In the genomic region with DNA sequence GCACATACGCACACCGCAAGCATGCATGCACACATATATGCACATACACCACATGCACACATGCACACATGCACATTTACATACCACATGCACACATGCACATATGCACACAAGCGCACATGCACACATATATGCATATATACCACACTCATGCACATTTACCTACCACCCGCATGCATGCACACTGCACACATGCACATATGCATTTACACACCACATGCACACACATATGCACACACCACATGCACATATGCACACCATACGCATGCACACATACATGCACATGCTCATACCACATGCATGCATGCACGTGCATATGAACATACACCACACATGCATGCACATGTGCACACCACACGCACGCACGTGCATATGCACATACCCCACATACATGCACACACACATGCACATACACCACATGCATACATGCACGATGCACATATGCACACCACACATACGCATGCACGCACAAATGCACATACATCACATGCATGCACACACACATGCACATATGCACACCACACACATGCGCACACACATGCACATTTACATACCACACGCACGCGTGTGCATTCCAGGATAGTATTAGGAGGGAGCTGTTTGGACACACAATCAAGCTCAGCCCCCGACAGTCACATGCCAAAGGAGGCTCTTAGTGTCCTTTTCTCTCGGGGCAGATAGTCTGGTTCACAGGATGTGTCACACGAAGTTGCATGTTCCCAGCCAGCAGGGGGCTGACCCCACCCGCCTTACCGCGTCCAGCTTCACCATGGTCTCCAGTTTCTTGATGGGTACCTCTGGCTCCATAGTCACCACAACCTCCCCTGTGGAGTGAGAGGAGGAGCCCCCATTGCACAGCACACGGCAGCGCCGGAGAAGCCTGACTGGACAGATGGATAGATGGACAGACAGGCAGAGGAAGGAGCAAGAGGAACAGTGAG, we compare ENCODE assay signal across 2 cellular contexts.
TF ChIP-seq lines count a peak whose summit lies in the region.

No MANE protein-coding gene starts in this region.

TF ChIP-seq in Ishikawa, 13 proteins besides CTCF, POLR2A, EP300 and RAD21:
- TF ChIP-seq EGR1 (IDR thresholded peaks at IDR 0.05) (no peak), TEAD4 (IDR thresholded peaks at IDR 0.05) (no peak), YY1 (IDR thresholded peaks at IDR 0.05; ENCODE audit: low read depth) (no peak), FOXM1 (IDR thresholded peaks at IDR 0.05; ENCODE audit: borderline replicate concordance, low read depth) (no peak), CEBPB (IDR thresholded peaks at IDR 0.05) (no peak), TAF1 (IDR thresholded peaks at IDR 0.05; ENCODE audit: low read depth) (no peak), ZBTB7A (IDR thresholded peaks at IDR 0.05; ENCODE audit: low read depth) (no peak), CREB1 (IDR thresholded peaks at IDR 0.05; ENCODE audit: low read depth) (no peak), NFIC (IDR thresholded peaks at IDR 0.05) (no peak), TCF12 (IDR thresholded peaks at IDR 0.05; ENCODE audit: low read depth) (no peak)
- TF ChIP-seq, protein P1, sequence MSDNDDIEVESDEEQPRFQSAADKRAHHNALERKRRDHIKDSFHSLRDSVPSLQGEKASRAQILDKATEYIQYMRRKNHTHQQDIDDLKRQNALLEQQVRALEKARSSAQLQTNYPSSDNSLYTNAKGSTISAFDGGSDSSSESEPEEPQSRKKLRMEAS (IDR thresholded peaks at IDR 0.05), result no peak
- TF ChIP-seq, protein P2, sequence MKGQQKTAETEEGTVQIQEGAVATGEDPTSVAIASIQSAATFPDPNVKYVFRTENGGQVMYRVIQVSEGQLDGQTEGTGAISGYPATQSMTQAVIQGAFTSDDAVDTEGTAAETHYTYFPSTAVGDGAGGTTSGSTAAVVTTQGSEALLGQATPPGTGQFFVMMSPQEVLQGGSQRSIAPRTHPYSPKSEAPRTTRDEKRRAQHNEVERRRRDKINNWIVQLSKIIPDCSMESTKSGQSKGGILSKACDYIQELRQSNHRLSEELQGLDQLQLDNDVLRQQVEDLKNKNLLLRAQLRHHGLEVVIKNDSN (IDR thresholded peaks at IDR 0.05), result no peak
- TF ChIP-seq, protein P3, sequence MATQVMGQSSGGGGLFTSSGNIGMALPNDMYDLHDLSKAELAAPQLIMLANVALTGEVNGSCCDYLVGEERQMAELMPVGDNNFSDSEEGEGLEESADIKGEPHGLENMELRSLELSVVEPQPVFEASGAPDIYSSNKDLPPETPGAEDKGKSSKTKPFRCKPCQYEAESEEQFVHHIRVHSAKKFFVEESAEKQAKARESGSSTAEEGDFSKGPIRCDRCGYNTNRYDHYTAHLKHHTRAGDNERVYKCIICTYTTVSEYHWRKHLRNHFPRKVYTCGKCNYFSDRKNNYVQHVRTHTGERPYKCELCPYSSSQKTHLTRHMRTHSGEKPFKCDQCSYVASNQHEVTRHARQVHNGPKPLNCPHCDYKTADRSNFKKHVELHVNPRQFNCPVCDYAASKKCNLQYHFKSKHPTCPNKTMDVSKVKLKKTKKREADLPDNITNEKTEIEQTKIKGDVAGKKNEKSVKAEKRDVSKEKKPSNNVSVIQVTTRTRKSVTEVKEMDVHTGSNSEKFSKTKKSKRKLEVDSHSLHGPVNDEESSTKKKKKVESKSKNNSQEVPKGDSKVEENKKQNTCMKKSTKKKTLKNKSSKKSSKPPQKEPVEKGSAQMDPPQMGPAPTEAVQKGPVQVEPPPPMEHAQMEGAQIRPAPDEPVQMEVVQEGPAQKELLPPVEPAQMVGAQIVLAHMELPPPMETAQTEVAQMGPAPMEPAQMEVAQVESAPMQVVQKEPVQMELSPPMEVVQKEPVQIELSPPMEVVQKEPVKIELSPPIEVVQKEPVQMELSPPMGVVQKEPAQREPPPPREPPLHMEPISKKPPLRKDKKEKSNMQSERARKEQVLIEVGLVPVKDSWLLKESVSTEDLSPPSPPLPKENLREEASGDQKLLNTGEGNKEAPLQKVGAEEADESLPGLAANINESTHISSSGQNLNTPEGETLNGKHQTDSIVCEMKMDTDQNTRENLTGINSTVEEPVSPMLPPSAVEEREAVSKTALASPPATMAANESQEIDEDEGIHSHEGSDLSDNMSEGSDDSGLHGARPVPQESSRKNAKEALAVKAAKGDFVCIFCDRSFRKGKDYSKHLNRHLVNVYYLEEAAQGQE (IDR thresholded peaks at IDR 0.05; ENCODE audit: low read depth), result no peak

TF ChIP-seq in K562, 482 proteins besides CTCF, POLR2A, EP300 and RAD21:
- TF ChIP-seq SMC3 (conservative IDR thresholded peaks at IDR 0.05; ENCODE audit: insufficient read depth, low read depth, low read length) (peak; percentile 43; the same call in 1 of the 2 replicates), RB1 (IDR thresholded peaks at IDR 0.05; ENCODE audit: low read depth) (0 out of 2 replicates have a peak, but pooled peaks have one; percentile 31), CREM (IDR thresholded peaks at IDR 0.05; ENCODE audit: low read depth) (0 out of 2 replicates have a peak, but pooled peaks have one; percentile 50), ZZZ3 (IDR thresholded peaks at IDR 0.05) (no peak), NFRKB (IDR thresholded peaks at IDR 0.05; ENCODE audit: low read depth) (0 out of 2 replicates have a peak, but pooled peaks have one; percentile 26), RBFOX2 (IDR thresholded peaks at IDR 0.05; ENCODE audit: low read depth, low read length) (no peak), ZNF143 (CRISPR knock-in tag; IDR thresholded peaks at IDR 0.05) (peak; percentile 27; the same call in 1 of the 2 replicates), KDM1A (IDR thresholded peaks at IDR 0.05) (peak in 1 of 2 experiments; percentile 34; a peak in 1 of 4 replicates), PHTF2 (CRISPR knock-in tag; IDR thresholded peaks at IDR 0.05) (no peak), STAG1 (CRISPR knock-in tag; IDR thresholded peaks at IDR 0.05; ENCODE audit: borderline replicate concordance) (peak; percentile 16; the same call in 1 of the 2 replicates), FOXP1 (CRISPR knock-in tag; IDR thresholded peaks at IDR 0.05) (0 out of 2 replicates have a peak, but pooled peaks have one; percentile 43), TEAD4 (IDR thresholded peaks at IDR 0.05; ENCODE audit: low read length) (no peak), TEAD4 (CRISPR knock-in tag; IDR thresholded peaks at IDR 0.05; ENCODE audit: borderline replicate concordance) (0 out of 2 replicates have a peak, but pooled peaks have one; percentile 56)
- TF ChIP-seq, protein P4, sequence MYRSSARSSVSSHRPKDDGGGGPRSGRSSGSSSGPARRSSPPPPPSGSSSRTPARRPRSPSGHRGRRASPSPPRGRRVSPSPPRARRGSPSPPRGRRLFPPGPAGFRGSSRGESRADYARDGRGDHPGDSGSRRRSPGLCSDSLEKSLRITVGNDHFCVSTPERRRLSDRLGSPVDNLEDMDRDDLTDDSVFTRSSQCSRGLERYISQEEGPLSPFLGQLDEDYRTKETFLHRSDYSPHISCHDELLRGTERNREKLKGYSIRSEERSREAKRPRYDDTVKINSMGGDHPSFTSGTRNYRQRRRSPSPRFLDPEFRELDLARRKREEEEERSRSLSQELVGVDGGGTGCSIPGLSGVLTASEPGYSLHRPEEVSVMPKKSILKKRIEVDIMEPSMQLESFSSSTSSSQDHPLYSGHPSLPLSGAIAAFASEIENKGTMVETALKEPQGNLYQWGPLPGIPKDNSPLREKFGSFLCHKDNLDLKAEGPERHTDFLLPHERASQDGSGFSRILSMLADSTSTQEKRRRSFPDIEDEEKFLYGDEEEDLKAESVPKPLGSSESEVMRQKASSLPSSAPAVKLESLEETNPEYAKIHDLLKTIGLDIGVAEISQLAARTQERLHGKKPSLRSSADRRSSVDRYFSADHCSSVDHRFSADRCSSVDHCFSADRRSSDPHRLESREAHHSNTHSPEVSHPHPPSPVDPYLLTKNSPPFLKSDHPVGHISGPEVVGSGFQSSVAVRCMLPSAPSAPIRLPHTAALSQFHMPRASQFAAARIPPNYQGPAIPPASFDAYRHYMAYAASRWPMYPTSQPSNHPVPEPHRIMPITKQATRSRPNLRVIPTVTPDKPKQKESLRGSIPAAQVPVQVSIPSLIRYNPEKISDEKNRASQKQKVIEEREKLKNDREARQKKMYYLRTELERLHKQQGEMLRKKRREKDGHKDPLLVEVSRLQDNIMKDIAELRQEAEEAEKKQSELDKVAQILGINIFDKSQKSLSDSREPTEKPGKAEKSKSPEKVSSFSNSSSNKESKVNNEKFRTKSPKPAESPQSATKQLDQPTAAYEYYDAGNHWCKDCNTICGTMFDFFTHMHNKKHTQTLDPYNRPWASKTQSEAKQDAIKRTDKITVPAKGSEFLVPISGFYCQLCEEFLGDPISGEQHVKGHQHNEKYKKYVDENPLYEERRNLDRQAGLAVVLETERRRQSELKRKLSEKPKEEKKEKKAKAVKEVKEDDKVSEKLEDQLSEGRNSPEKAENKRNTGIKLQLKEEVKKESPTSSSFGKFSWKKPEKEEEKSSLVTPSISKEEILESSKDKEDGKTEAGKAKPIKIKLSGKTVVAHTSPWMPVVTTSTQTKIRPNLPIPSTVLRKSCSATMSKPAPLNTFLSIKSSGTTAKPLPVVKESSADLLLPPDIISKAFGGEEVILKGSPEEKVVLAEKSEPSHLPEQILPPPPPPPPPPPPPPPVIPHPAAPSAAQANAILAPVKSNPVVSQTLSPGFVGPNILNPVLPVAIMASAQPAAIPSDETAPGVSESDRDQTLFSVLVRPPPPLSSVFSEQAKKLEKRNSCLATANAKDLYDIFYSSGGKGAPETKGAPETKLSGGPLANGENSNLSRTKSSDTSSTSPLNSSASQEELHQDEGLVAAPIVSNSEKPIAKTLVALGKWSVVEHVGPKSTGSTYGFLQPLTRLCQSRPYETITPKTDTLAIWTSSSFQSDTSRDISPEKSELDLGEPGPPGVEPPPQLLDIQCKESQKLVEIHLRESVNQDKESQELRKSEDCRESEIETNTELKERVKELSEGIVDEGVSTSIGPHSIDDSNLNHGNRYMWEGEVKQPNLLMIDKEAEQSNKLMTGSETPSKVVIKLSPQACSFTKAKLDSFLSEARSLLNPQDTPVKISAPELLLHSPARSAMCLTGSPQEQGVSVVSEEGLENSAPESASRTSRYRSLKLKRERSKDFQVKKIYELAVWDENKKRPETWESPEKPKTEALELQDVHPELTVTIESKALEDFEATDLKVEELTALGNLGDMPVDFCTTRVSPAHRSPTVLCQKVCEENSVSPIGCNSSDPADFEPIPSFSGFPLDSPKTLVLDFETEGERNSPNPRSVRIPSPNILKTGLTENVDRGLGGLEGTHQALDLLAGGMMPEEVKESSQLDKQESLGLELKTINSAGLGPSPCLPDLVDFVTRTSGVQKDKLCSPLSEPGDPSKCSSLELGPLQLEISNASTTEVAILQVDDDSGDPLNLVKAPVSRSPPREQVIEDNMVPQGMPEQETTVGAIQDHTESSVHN (IDR thresholded peaks at IDR 0.05; ENCODE audit: borderline replicate concordance in 1 of 2, low read depth in 1 of 2), result no peak
- TF ChIP-seq, protein P5, sequence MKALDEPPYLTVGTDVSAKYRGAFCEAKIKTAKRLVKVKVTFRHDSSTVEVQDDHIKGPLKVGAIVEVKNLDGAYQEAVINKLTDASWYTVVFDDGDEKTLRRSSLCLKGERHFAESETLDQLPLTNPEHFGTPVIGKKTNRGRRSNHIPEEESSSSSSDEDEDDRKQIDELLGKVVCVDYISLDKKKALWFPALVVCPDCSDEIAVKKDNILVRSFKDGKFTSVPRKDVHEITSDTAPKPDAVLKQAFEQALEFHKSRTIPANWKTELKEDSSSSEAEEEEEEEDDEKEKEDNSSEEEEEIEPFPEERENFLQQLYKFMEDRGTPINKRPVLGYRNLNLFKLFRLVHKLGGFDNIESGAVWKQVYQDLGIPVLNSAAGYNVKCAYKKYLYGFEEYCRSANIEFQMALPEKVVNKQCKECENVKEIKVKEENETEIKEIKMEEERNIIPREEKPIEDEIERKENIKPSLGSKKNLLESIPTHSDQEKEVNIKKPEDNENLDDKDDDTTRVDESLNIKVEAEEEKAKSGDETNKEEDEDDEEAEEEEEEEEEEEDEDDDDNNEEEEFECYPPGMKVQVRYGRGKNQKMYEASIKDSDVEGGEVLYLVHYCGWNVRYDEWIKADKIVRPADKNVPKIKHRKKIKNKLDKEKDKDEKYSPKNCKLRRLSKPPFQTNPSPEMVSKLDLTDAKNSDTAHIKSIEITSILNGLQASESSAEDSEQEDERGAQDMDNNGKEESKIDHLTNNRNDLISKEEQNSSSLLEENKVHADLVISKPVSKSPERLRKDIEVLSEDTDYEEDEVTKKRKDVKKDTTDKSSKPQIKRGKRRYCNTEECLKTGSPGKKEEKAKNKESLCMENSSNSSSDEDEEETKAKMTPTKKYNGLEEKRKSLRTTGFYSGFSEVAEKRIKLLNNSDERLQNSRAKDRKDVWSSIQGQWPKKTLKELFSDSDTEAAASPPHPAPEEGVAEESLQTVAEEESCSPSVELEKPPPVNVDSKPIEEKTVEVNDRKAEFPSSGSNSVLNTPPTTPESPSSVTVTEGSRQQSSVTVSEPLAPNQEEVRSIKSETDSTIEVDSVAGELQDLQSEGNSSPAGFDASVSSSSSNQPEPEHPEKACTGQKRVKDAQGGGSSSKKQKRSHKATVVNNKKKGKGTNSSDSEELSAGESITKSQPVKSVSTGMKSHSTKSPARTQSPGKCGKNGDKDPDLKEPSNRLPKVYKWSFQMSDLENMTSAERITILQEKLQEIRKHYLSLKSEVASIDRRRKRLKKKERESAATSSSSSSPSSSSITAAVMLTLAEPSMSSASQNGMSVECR (CRISPR knock-in tag; IDR thresholded peaks at IDR 0.05), result 0 out of 2 replicates have a peak, but pooled peaks have one; percentile 29
- TF ChIP-seq, protein P6, sequence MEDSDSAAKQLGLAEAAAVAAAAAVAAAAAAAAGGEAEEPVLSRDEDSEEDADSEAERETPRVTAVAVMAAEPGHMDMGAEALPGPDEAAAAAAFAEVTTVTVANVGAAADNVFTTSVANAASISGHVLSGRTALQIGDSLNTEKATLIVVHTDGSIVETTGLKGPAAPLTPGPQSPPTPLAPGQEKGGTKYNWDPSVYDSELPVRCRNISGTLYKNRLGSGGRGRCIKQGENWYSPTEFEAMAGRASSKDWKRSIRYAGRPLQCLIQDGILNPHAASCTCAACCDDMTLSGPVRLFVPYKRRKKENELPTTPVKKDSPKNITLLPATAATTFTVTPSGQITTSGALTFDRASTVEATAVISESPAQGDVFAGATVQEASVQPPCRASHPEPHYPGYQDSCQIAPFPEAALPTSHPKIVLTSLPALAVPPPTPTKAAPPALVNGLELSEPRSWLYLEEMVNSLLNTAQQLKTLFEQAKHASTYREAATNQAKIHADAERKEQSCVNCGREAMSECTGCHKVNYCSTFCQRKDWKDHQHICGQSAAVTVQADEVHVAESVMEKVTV (CRISPR knock-in tag; IDR thresholded peaks at IDR 0.05), result peak; percentile 21; the same call in 1 of the 2 replicates
- TF ChIP-seq, protein P1 (CRISPR knock-in tag; IDR thresholded peaks at IDR 0.05), result peak; percentile 80
